8 cellular contexts compared by ENCODE assay signal in the genomic region with DNA sequence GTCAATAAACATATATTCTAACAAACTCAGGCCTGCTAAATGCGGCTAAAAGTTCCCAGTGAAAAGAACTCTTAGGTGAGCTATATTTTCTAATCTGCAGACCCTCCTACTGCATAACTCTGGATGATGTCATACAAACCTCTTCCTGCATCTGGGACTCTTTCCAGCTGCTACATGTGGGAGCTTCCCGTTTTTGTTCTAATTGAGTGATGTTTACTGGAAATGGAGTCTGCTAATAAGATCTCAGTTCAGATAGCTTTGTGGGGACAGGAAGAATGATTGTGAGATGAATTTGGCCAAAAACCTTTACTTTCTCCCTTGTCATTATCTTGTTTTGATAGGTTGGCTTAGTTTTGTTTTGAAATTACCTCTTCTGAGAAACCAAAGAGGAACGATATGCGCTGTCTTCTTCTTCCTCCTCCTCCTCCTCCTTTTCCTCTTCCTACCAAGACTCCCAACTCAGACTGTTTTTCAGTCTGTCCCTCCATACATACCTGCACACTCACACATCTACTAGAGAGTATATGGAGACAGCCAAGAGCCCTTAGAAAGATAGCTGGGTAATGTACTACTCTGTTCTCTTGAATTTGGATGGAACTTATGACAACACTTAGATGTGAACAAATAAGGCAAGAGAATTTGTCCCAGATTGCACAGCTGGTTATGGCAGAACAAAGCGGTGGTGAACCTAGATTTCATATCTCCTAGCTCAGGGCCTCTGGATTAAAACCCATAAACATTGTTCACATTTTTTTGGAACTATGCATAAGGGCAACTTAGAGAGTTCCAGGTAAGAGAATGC. TPM values are rescaled to one million over a fixed set of nuclear protein-coding genes. Genes with fewer than 3 reads are reported as not detected.
DNase-seq lines count a peak whose midpoint lies in the region; ATAC-seq and TF ChIP-seq lines count a peak whose summit lies in the region.

No MANE protein-coding gene starts in this region.

- H3K27ac ChIP-seq in H9 (ENCODE audit: insufficient read length, low read depth, low read length) (no peak overlapping the region), skeletal muscle tissue (ENCODE audit: low read depth, low read length) (peak overlapping the region; percentile 26)

- ATAC-seq in T-helper 17 cell: no peak
- ATAC-seq in left colon: no peak
- ATAC-seq in GM18505 (IDR thresholded peaks at IDR 0.05; ENCODE audit: unreplicated experiment): no peak

- H2BK20ac ChIP-seq in H9 (ENCODE audit: low read depth, low read length, poor library complexity, severe bottlenecking): no peak overlapping the region

- H3K23ac ChIP-seq in H9 (ENCODE audit: insufficient read length, low read depth, low read length): no peak overlapping the region

- TF ChIP-seq POLR2A in GM18505 (IDR thresholded peaks at IDR 0.05; ENCODE audit: borderline replicate concordance, extremely low read depth, insufficient read depth, insufficient read length): no peak

- H2AFZ ChIP-seq in H9 (ENCODE audit: low read length): peak overlapping the region; percentile 68

- H3K79me1 ChIP-seq in H9 (ENCODE audit: insufficient read depth, low read depth, low read length, poor library complexity, severe bottlenecking): no peaks in the 10 kb centered on the region

- no peak for DNase-seq in H9
- DNase-seq in T-helper 17 cell: no peak
- DNase-seq in fibroblast of villous mesenchyme (ENCODE audit: low read depth): peak; percentile 87
- no peak for DNase-seq in HAP-1 (ENCODE audit: low spot score in 2 of 2)
- no peak for DNase-seq in left colon
- no peak for DNase-seq in NCI-H1930 (lab: John Stamatoyannopoulos, UW)

- H3K4me3 Mint-ChIP-seq in H9 (no peak overlapping the region), T-helper 17 cell (peak overlapping the region; percentile 67)

- intact Hi-C loops in left colon (cut with DNase I, micrococcal nuclease): no loop called here

- no peak overlapping the region for H2AK5ac ChIP-seq in H9 (ENCODE audit: insufficient read length, low read length)

- H3K9ac ChIP-seq in H9 (ENCODE audit: extremely low read depth, insufficient read length, low read length): no peak overlapping the region
- no peak overlapping the region for H3K9ac ChIP-seq in skeletal muscle tissue (ENCODE audit: low read depth in 1 of 3, low read length in 3 of 3)

- H3K4me1 Mint-ChIP-seq in H9 (peaks cover 4 to 6% of the 10 kb centered on the region in 2 experiments; a peak in 3 of 4 replicates), T-helper 17 cell (peaks cover 41% of the 10 kb centered on the region)

- H3K27me3 Mint-ChIP-seq in H9 (ENCODE audit: low read depth) (peaks cover 2% of the 10 kb centered on the region; the same call in 1 of the 2 replicates), T-helper 17 cell (no peaks in the 10 kb centered on the region)

- in situ Hi-C loops in HAP-1 (cut with MboI; ENCODE audit: low sequenced_read_pairs): no loop called here

- H4K5ac ChIP-seq in H9 (ENCODE audit: insufficient read length, low read depth, low read length): no peak overlapping the region

- WGBS in H9 (ENCODE audit: extremely low coverage, insufficient read length, low lambda C conversion rate): no CpG with 5 or more reads among the region's 5 CpGs

- H3K4me3 ChIP-seq in fibroblast of villous mesenchyme (ENCODE audit: low read depth, low read length) (no peak overlapping the region), skeletal muscle tissue (ENCODE audit: low read length in 3 of 3) (peak overlapping the region in 1 of 3 donors; percentile 48), HAP-1 (no peak overlapping the region)

- no peak overlapping the region for H4K8ac ChIP-seq in H9 (replicated peaks; ENCODE audit: insufficient read length, low read depth, low read length)

- H4K91ac ChIP-seq in H9 (ENCODE audit: insufficient read length, low read depth, low read length): no peak overlapping the region

- no peak for TF ChIP-seq CTCF in H9 (conservative IDR thresholded peaks at IDR 0.05)
- no peak for TF ChIP-seq CTCF in fibroblast of villous mesenchyme (IDR thresholded peaks at IDR 0.05; ENCODE audit: insufficient read depth, low read depth, low read length)

- H3K27ac Mint-ChIP-seq in H9 (no peak overlapping the region), T-helper 17 cell (peak overlapping the region; percentile 70)

- H3K27me3 ChIP-seq in H9 (ENCODE audit: insufficient read depth, low read length) (no peaks in the 10 kb centered on the region), skeletal muscle tissue (ENCODE audit: control insufficient read depth in 3 of 3, insufficient read depth in 3 of 3, low read length in 3 of 3) (no peaks in the 10 kb centered on the region), HAP-1 (ENCODE audit: low read depth) (no peaks in the 10 kb centered on the region)

- H2BK5ac ChIP-seq in H9 (ENCODE audit: insufficient read length, low read length): no peak overlapping the region

- H4K20me1 ChIP-seq in H9 (ENCODE audit: control insufficient read depth, insufficient read depth, insufficient read length): no peaks in the 10 kb centered on the region

- H3K23me2 ChIP-seq in H9 (ENCODE audit: insufficient read length, low read depth, low read length, poor library complexity, severe bottlenecking): no peaks in the 10 kb centered on the region

- no peak overlapping the region for H2BK12ac ChIP-seq in H9 (ENCODE audit: insufficient read length, low read depth, low read length)

- H3K9me3 ChIP-seq in H9 (ENCODE audit: control insufficient read depth, low read depth, low read length) (no peaks in the 10 kb centered on the region), T-helper 17 cell (ENCODE audit: control insufficient read depth, low read length, poor library complexity, severe bottlenecking) (no peaks in the 10 kb centered on the region), skeletal muscle tissue (ENCODE audit: control insufficient read depth in 3 of 3, low read length in 3 of 3) (no peaks in the 10 kb centered on the region), HAP-1 (no peaks in the 10 kb centered on the region)

- no peaks in the 10 kb centered on the region for H3K36me3 ChIP-seq in skeletal muscle tissue (ENCODE audit: control insufficient read depth in 3 of 3, insufficient read depth in 3 of 3, low read length in 3 of 3)
- H3K36me3 ChIP-seq in HAP-1 (replicated peaks): no peaks in the 10 kb centered on the region

- H3K4me1 ChIP-seq in H9 (ENCODE audit: insufficient read depth, low read length) (no peaks in the 10 kb centered on the region), skeletal muscle tissue (ENCODE audit: control insufficient read depth in 3 of 3, insufficient read depth in 3 of 3, low read length in 3 of 3) (no peaks in the 10 kb centered on the region), HAP-1 (no peaks in the 10 kb centered on the region)

- no peak overlapping the region for H3T11ph ChIP-seq in H9 (ENCODE audit: low read length)

- H2BK120ac ChIP-seq in H9 (ENCODE audit: low read depth, low read length, poor library complexity, severe bottlenecking): no peak overlapping the region

- H3K9me3 Mint-ChIP-seq in H9: no peaks in the 10 kb centered on the region

- H3K36me3 Mint-ChIP-seq in H9 (ENCODE audit: insufficient read depth in 1 of 3, low read depth in 3 of 3) (no peaks in the 10 kb centered on the region), T-helper 17 cell (ENCODE audit: low read depth) (peaks cover 7% of the 10 kb centered on the region)

- no peak overlapping the region for H3K4me2 ChIP-seq in H9 (ENCODE audit: insufficient read depth, insufficient read length, low read length)

- no peak overlapping the region for H3K18ac ChIP-seq in H9 (ENCODE audit: insufficient read length, low read depth, low read length)

- H3K79me2 ChIP-seq in H9 (ENCODE audit: insufficient read depth, low read length): no peaks in the 10 kb centered on the region

- no peak overlapping the region for H3K4ac ChIP-seq in H9 (ENCODE audit: low read depth, low read length)

- no peak overlapping the region for H3K14ac ChIP-seq in H9 (ENCODE audit: insufficient read depth, low read length)

- H2BK15ac ChIP-seq in H9 (ENCODE audit: low read depth, low read length): no peak overlapping the region

- H3K56ac ChIP-seq in H9 (ENCODE audit: insufficient read length, low read depth, low read length): no peak overlapping the region

RNA-seq across cellular contexts. Expression of gene AAK1, which starts 39.8 kb away (rescaled TPM):
- total RNA-seq in H9 (2021) (29.1 and 30.6 TPM in 2 replicates), T-helper 17 cell (100 to 1,000 TPM; 187 to 243 TPM), fibroblast of villous mesenchyme (61.5 and 68.2 TPM in 2 replicates), skeletal muscle tissue (17.7 TPM), left colon (10 to 100 TPM; 59.5 to 61.5 TPM)

RNA-seq across cellular contexts. Expression of gene ANXA4, which starts 58.6 kb away (rescaled TPM):
- 14.3 and 14.4 TPM in 2 replicates for total RNA-seq in H9 (2021)
- 10 to 100 TPM; 11.4 to 13.4 TPM for total RNA-seq in T-helper 17 cell
- total RNA-seq in fibroblast of villous mesenchyme: 27.1 and 35.8 TPM in 2 replicates
- 18.8 TPM for total RNA-seq in skeletal muscle tissue
- total RNA-seq in left colon: 100 to 1,000 TPM; 271 to 289 TPM
